11 cellular contexts compared by ENCODE assay signal in genomic region chr11:18312663-18313420, GRCh38. TPM values are rescaled to one million over a fixed set of nuclear protein-coding genes. Genes with fewer than 3 reads are reported as not detected.
DNase-seq lines count a peak whose midpoint lies in the region; ATAC-seq, FAIRE-seq and TF ChIP-seq lines count a peak whose summit lies in the region.
"Had no signal": no experiment of that assay in that cellular context is flagged by ENCODE, and none has a peak within 500 bp of the region (broad histone marks: within the 10 kb centered on the region; RNA-seq: fewer than 3 reads in every experiment).

No MANE protein-coding gene starts in this region.

- H3K79me2 ChIP-seq in astrocyte (ENCODE audit: insufficient read depth, low read length): peaks cover 28% of the 10 kb centered on the region

- peaks cover 11% of the 10 kb centered on the region for H3K36me3 Mint-ChIP-seq in activated naive CD8-positive, alpha-beta T cell treated with anti-CD3 and anti-CD28 coated beads, Interleukin-2, amount 10 ng/mL, durations not matched to agents 7 days and 5 days
- H3K36me3 Mint-ChIP-seq in activated naive CD8-positive, alpha-beta T cell treated with anti-CD3 and anti-CD28 coated beads for 36 hours: peaks cover 12% of the 10 kb centered on the region
- peaks cover 5% of the 10 kb centered on the region for H3K36me3 Mint-ChIP-seq in astrocyte (ENCODE audit: low read depth, unreplicated experiment)
- peaks cover 22% of the 10 kb centered on the region for H3K36me3 Mint-ChIP-seq in type B pancreatic cell
- H3K36me3 Mint-ChIP-seq in natural killer cell treated with Interleukin-12 subunit alpha and Interleukin-12 subunit beta and Interleukin-15 and Interleukin-18, amount 100 ng/mL, for 72 hours: peaks cover 6% of the 10 kb centered on the region

- no peaks in the 10 kb centered on the region for H3K4me1 Mint-ChIP-seq in activated naive CD8-positive, alpha-beta T cell treated with anti-CD3 and anti-CD28 coated beads, Interleukin-2, amount 10 ng/mL, durations not matched to agents 7 days and 5 days
- H3K4me1 Mint-ChIP-seq in activated naive CD8-positive, alpha-beta T cell treated with anti-CD3 and anti-CD28 coated beads for 36 hours: peaks cover 5% of the 10 kb centered on the region
- H3K4me1 Mint-ChIP-seq in astrocyte (ENCODE audit: low read depth, unreplicated experiment): peaks cover 29% of the 10 kb centered on the region
- H3K4me1 Mint-ChIP-seq in type B pancreatic cell (ENCODE audit: unreplicated experiment): peaks cover 4% of the 10 kb centered on the region
- no peaks in the 10 kb centered on the region for H3K4me1 Mint-ChIP-seq in natural killer cell treated with Interleukin-12 subunit alpha and Interleukin-12 subunit beta and Interleukin-15 and Interleukin-18, amount 100 ng/mL, for 72 hours (ENCODE audit: low read depth in 2 of 2)
- H3K4me1 Mint-ChIP-seq: nephron progenitor cell had no signal

- no peak overlapping the region for H3K4me3 ChIP-seq in astrocyte (ENCODE audit: insufficient read depth, low read depth, low read length)
- H3K4me3 ChIP-seq: BLaER1 treated with 17β-estradiol and CSF1 and Interleukin-3, amounts not matched to agents 10 nM and 100 nM had no signal

- H3K27me3 Mint-ChIP-seq in activated naive CD8-positive, alpha-beta T cell treated with anti-CD3 and anti-CD28 coated beads, Interleukin-2, amount 10 ng/mL, durations not matched to agents 7 days and 5 days: no peaks in the 10 kb centered on the region
- H3K27me3 Mint-ChIP-seq in activated naive CD8-positive, alpha-beta T cell treated with anti-CD3 and anti-CD28 coated beads for 36 hours: no peaks in the 10 kb centered on the region
- H3K27me3 Mint-ChIP-seq in astrocyte (ENCODE audit: low read depth, unreplicated experiment) (no peaks in the 10 kb centered on the region), type B pancreatic cell (no peaks in the 10 kb centered on the region)
- no peaks in the 10 kb centered on the region for H3K27me3 Mint-ChIP-seq in natural killer cell treated with Interleukin-12 subunit alpha and Interleukin-12 subunit beta and Interleukin-15 and Interleukin-18, amount 100 ng/mL, for 72 hours

- peak overlapping the region; percentile 68 for H3K4me2 ChIP-seq in astrocyte (ENCODE audit: low read length)

- H3K27ac Mint-ChIP-seq in activated naive CD8-positive, alpha-beta T cell treated with anti-CD3 and anti-CD28 coated beads, Interleukin-2, amount 10 ng/mL, durations not matched to agents 7 days and 5 days: peak overlapping the region; percentile 32
- H3K27ac Mint-ChIP-seq in activated naive CD8-positive, alpha-beta T cell treated with anti-CD3 and anti-CD28 coated beads for 36 hours: no peak overlapping the region
- H3K27ac Mint-ChIP-seq in astrocyte (ENCODE audit: unreplicated experiment): peak overlapping the region; percentile 87
- peak overlapping the region; percentile 84 for H3K27ac Mint-ChIP-seq in type B pancreatic cell
- no peak overlapping the region for H3K27ac Mint-ChIP-seq in natural killer cell treated with Interleukin-12 subunit alpha and Interleukin-12 subunit beta and Interleukin-15 and Interleukin-18, amount 100 ng/mL, for 72 hours
- H3K27ac Mint-ChIP-seq: nephron progenitor cell had no signal

- POLR2A ChIA-PET in activated naive CD8-positive, alpha-beta T cell treated with anti-CD3 and anti-CD28 coated beads, Interleukin-2, amount 10 ng/mL, durations not matched to agents 7 days and 5 days (lab: Charles Lee): interaction anchor here (1.5 kb wide), 1 partner anchor 9 kb away, joined by 4 read pairs; the partner anchor contains the start of genes GTF2H1 and HPS5

- TF ChIP-seq CTCF in astrocyte (IDR thresholded peaks at IDR 0.05; ENCODE audit: insufficient read depth, low read depth, low read length) (no peak), type B pancreatic cell (conservative IDR thresholded peaks at IDR 0.05) (no peak)

- H3K27ac ChIP-seq in astrocyte (ENCODE audit: low read depth, low read length): peak overlapping the region; percentile 62

- no peak for DNase-seq in activated naive CD8-positive, alpha-beta T cell treated with anti-CD3 and anti-CD28 coated beads, Interleukin-2, amount 10 ng/mL, durations not matched to agents 7 days and 5 days
- no peak for DNase-seq in activated naive CD8-positive, alpha-beta T cell treated with anti-CD3 and anti-CD28 coated beads for 36 hours
- DNase-seq in astrocyte (ENCODE audit: low read depth): peak; percentile 76
- peak; percentile 86 for DNase-seq in iris pigment epithelial cell (ENCODE audit: low read depth)
- DNase-seq in type B pancreatic cell (ENCODE audit: extremely low spot score, unreplicated experiment): no peak
- DNase-seq in mesenteric fat pad (ENCODE audit: low spot score): no peak
- DNase-seq in KG1 (lab: John Stamatoyannopoulos, UW): no peak
- DNase-seq in natural killer cell treated with Interleukin-12 subunit alpha and Interleukin-12 subunit beta and Interleukin-15 and Interleukin-18, amount 100 ng/mL, for 72 hours (ENCODE audit: low spot score): no peak
- DNase-seq: nephron progenitor cell had no signal

- H4K20me1 ChIP-seq in astrocyte (ENCODE audit: insufficient read depth, low read length): no peaks in the 10 kb centered on the region

- peaks cover 16% of the 10 kb centered on the region for H3K4me1 ChIP-seq in astrocyte (ENCODE audit: insufficient read depth, low read length)

- no peaks in the 10 kb centered on the region for H3K9me3 ChIP-seq in astrocyte (ENCODE audit: insufficient read depth, low read depth, low read length)
- H3K9me3 ChIP-seq: BLaER1 treated with 17β-estradiol and CSF1 and Interleukin-3, amounts not matched to agents 10 nM and 100 nM had no signal

- peak; percentile 74 for FAIRE-seq in astrocyte (lab: Jason Lieb, UNC)
- FAIRE-seq: endometrium had no signal

- peaks cover 18% of the 10 kb centered on the region for H3K36me3 ChIP-seq in astrocyte (ENCODE audit: insufficient read depth, low read length)

- H2AFZ ChIP-seq in astrocyte (ENCODE audit: low read depth, low read length): no peak overlapping the region

- no peak overlapping the region for H3K4me3 Mint-ChIP-seq in activated naive CD8-positive, alpha-beta T cell treated with anti-CD3 and anti-CD28 coated beads, Interleukin-2, amount 10 ng/mL, durations not matched to agents 7 days and 5 days
- no peak overlapping the region for H3K4me3 Mint-ChIP-seq in activated naive CD8-positive, alpha-beta T cell treated with anti-CD3 and anti-CD28 coated beads for 36 hours
- no peak overlapping the region for H3K4me3 Mint-ChIP-seq in astrocyte (ENCODE audit: unreplicated experiment)
- H3K4me3 Mint-ChIP-seq in type B pancreatic cell: peak overlapping the region; percentile 6
- no peak overlapping the region for H3K4me3 Mint-ChIP-seq in natural killer cell treated with Interleukin-12 subunit alpha and Interleukin-12 subunit beta and Interleukin-15 and Interleukin-18, amount 100 ng/mL, for 72 hours
- H3K4me3 Mint-ChIP-seq: nephron progenitor cell had no signal

- no peaks in the 10 kb centered on the region for H3K9me3 Mint-ChIP-seq in activated naive CD8-positive, alpha-beta T cell treated with anti-CD3 and anti-CD28 coated beads, Interleukin-2, amount 10 ng/mL, durations not matched to agents 7 days and 5 days
- no peaks in the 10 kb centered on the region for H3K9me3 Mint-ChIP-seq in activated naive CD8-positive, alpha-beta T cell treated with anti-CD3 and anti-CD28 coated beads for 36 hours
- H3K9me3 Mint-ChIP-seq in astrocyte (ENCODE audit: unreplicated experiment) (no peaks in the 10 kb centered on the region), type B pancreatic cell (no peaks in the 10 kb centered on the region)
- H3K9me3 Mint-ChIP-seq in natural killer cell treated with Interleukin-12 subunit alpha and Interleukin-12 subunit beta and Interleukin-15 and Interleukin-18, amount 100 ng/mL, for 72 hours: no peaks in the 10 kb centered on the region
- H3K9me3 Mint-ChIP-seq: nephron progenitor cell had no signal

- H3K27me3 ChIP-seq in astrocyte (ENCODE audit: insufficient read depth, low read length): no peaks in the 10 kb centered on the region
- H3K27me3 ChIP-seq: BLaER1 treated with 17β-estradiol and CSF1 and Interleukin-3, amounts not matched to agents 10 nM and 100 nM had no signal

- ATAC-seq in activated naive CD8-positive, alpha-beta T cell treated with anti-CD3 and anti-CD28 coated beads, Interleukin-2, amount 10 ng/mL, durations not matched to agents 7 days and 5 days (ENCODE audit: low read depth): no peak
- ATAC-seq in natural killer cell treated with Interleukin-12 subunit alpha and Interleukin-12 subunit beta and Interleukin-15 and Interleukin-18, amount 100 ng/mL, for 72 hours: no peak

- peak overlapping the region; percentile 31 for H3K9ac ChIP-seq in astrocyte (ENCODE audit: low read length)
- H3K9ac ChIP-seq: BLaER1 treated with 17β-estradiol and CSF1 and Interleukin-3, amounts not matched to agents 10 nM and 100 nM had no signal

RNA-seq across cellular contexts. Expression of gene HPS5, which starts 9.1 kb away (rescaled TPM):
- total RNA-seq in activated naive CD8-positive, alpha-beta T cell treated with anti-CD3 and anti-CD28 coated beads, Interleukin-2, amount 10 ng/mL, durations not matched to agents 7 days and 5 days: 10 to 100 TPM; 16.1 to 17.8 TPM
- 10 to 100 TPM; 14.1 to 15.9 TPM for total RNA-seq in activated naive CD8-positive, alpha-beta T cell treated with anti-CD3 and anti-CD28 coated beads for 36 hours
- 22.6 and 28.0 TPM in 2 replicates for total RNA-seq in astrocyte
- 18.1 and 18.9 TPM in 2 replicates for total RNA-seq in type B pancreatic cell (ENCODE audit: low replicate concordance)
- total RNA-seq in mesenteric fat pad: 26.4 TPM
- 10 to 100 TPM; 16.5 to 21.3 TPM for total RNA-seq in natural killer cell treated with Interleukin-12 subunit alpha and Interleukin-12 subunit beta and Interleukin-15 and Interleukin-18, amount 100 ng/mL, for 72 hours

RNA-seq across cellular contexts. Expression of gene GTF2H1, which starts 9.5 kb away (rescaled TPM):
- 10 to 100 TPM; 44.4 to 47.9 TPM for total RNA-seq in activated naive CD8-positive, alpha-beta T cell treated with anti-CD3 and anti-CD28 coated beads, Interleukin-2, amount 10 ng/mL, durations not matched to agents 7 days and 5 days
- total RNA-seq in activated naive CD8-positive, alpha-beta T cell treated with anti-CD3 and anti-CD28 coated beads for 36 hours: 10 to 100 TPM; 61.1 to 63.2 TPM
- total RNA-seq in astrocyte (41.5 and 47.8 TPM in 2 replicates), type B pancreatic cell (ENCODE audit: low replicate concordance) (38.9 and 41.6 TPM in 2 replicates), mesenteric fat pad (43.5 TPM)
- 10 to 100 TPM; 46.8 to 50.0 TPM for total RNA-seq in natural killer cell treated with Interleukin-12 subunit alpha and Interleukin-12 subunit beta and Interleukin-15 and Interleukin-18, amount 100 ng/mL, for 72 hours

RNA-seq across cellular contexts. Expression of gene SAA1, which starts 46.8 kb away (rescaled TPM):
- not detected for total RNA-seq in activated naive CD8-positive, alpha-beta T cell treated with anti-CD3 and anti-CD28 coated beads, Interleukin-2, amount 10 ng/mL, durations not matched to agents 7 days and 5 days
- total RNA-seq in activated naive CD8-positive, alpha-beta T cell treated with anti-CD3 and anti-CD28 coated beads for 36 hours: not detected
- total RNA-seq in astrocyte: 0.43 TPM in 1 of 2 replicates, not detected in the other
- not detected in 2 replicates for total RNA-seq in type B pancreatic cell (ENCODE audit: low replicate concordance)
- total RNA-seq in mesenteric fat pad: 5,251 TPM
- not detected for total RNA-seq in natural killer cell treated with Interleukin-12 subunit alpha and Interleukin-12 subunit beta and Interleukin-15 and Interleukin-18, amount 100 ng/mL, for 72 hours

Comparison
In these comparisons a context has a peak if more than half of its experiments do, and no peak if none do; other contexts are left out.
1. H3K27ac Mint-ChIP-seq: peak in activated naive CD8-positive, alpha-beta T cell treated with anti-CD3 and anti-CD28 coated beads, Interleukin-2, amount 10 ng/mL, durations not matched to agents 7 days and 5 days (single experiment), astrocyte (single experiment) and type B pancreatic cell (single experiment); none in activated naive CD8-positive, alpha-beta T cell treated with anti-CD3 and anti-CD28 coated beads for 36 hours (single experiment) and natural killer cell treated with Interleukin-12 subunit alpha and Interleukin-12 subunit beta and Interleukin-15 and Interleukin-18, amount 100 ng/mL, for 72 hours (0 of 2).
2. DNase-seq: peak in astrocyte (single experiment) and iris pigment epithelial cell (single experiment); none in activated naive CD8-positive, alpha-beta T cell treated with anti-CD3 and anti-CD28 coated beads, Interleukin-2, amount 10 ng/mL, durations not matched to agents 7 days and 5 days (single experiment), activated naive CD8-positive, alpha-beta T cell treated with anti-CD3 and anti-CD28 coated beads for 36 hours (single experiment), type B pancreatic cell (single experiment), mesenteric fat pad (single experiment), KG1 (single experiment) and natural killer cell treated with Interleukin-12 subunit alpha and Interleukin-12 subunit beta and Interleukin-15 and Interleukin-18, amount 100 ng/mL, for 72 hours (single experiment).
3. RNA of gene SAA1, which starts 46.8 kb away (total RNA-seq): 5,251 TPM in mesenteric fat pad (single experiment); 0.43 TPM in astrocyte, not detected in activated naive CD8-positive, alpha-beta T cell treated with anti-CD3 and anti-CD28 coated beads, Interleukin-2, amount 10 ng/mL, durations not matched to agents 7 days and 5 days, not detected in activated naive CD8-positive, alpha-beta T cell treated with anti-CD3 and anti-CD28 coated beads for 36 hours, not detected in type B pancreatic cell and not detected in natural killer cell treated with Interleukin-12 subunit alpha and Interleukin-12 subunit beta and Interleukin-15 and Interleukin-18, amount 100 ng/mL, for 72 hours; every median in the first group is over 1,000 times any median in the second.